In genomic region chr5:159098285-159099048, GRCh38 we compare ENCODE assay signal across 8 cellular contexts. TPM values are rescaled to one million over a fixed set of nuclear protein-coding genes. Genes with fewer than 3 reads are reported as not detected.
DNase-seq lines count a peak whose midpoint lies in the region; ATAC-seq and TF ChIP-seq lines count a peak whose summit lies in the region.

No MANE protein-coding gene starts in this region.

- DNase-seq in left ventricle myocardium inferior (no peak), Right ventricle myocardium superior (no peak), breast epithelium (ENCODE audit: low spot score in 2 of 2) (no peak), NCI-H345 (lab: John Stamatoyannopoulos, UW) (no peak)

- no peak for TF ChIP-seq CTCF in left ventricle myocardium inferior (IDR thresholded peaks at IDR 0.05; ENCODE audit: borderline replicate concordance)
- TF ChIP-seq CTCF in breast epithelium (IDR thresholded peaks at IDR 0.05) = no peak

- H3K4me1 ChIP-seq in left ventricle myocardium inferior = peaks cover 85% of the 10 kb centered on the region
- no peaks in the 10 kb centered on the region for H3K4me1 ChIP-seq in breast epithelium
- H3K4me1 ChIP-seq in mucosa of rectum (ENCODE audit: control insufficient read depth in 2 of 2, insufficient read depth in 2 of 2, low read length in 2 of 2) = peaks cover 5 to 6% of the 10 kb centered on the region in 2 donors

- H3K9me3 ChIP-seq in left ventricle myocardium inferior (replicated peaks) (no peaks in the 10 kb centered on the region), breast epithelium (no peaks in the 10 kb centered on the region), mucosa of rectum (ENCODE audit: control insufficient read depth in 2 of 2, low read length in 2 of 2) (no peaks in the 10 kb centered on the region)

- TF ChIP-seq POLR2A in breast epithelium (IDR thresholded peaks at IDR 0.05) = no peak

- intact Hi-C loops in left ventricle myocardium inferior (cut with micrococcal nuclease) (no loop called here), Right ventricle myocardium superior (cut with DNase I) (loop anchor here (5.0 to 10.0 kb wide), 2 partner anchors 46 to 214 kb away; no protein-coding TSS in a partner anchor), breast epithelium (cut with DNase I; ENCODE audit: low total_unique reads) (loop anchor here (2.0 to 5.0 kb wide), 2 partner anchors 58 to 141 kb away; no protein-coding TSS in a partner anchor)

- peak overlapping the region; percentile 38 to 44 for H3K9ac ChIP-seq in mucosa of rectum (ENCODE audit: low read depth in 1 of 2, low read length in 2 of 2)

- H3K36me3 ChIP-seq in left ventricle myocardium inferior (peaks cover 3% of the 10 kb centered on the region), breast epithelium (no peaks in the 10 kb centered on the region), mucosa of rectum (ENCODE audit: control insufficient read depth in 2 of 2, insufficient read depth in 2 of 2, low read length in 2 of 2) (no peaks in the 10 kb centered on the region)

- H3K4me3 ChIP-seq in left ventricle myocardium inferior = peak overlapping the region; percentile 84
- peak overlapping the region; percentile 54 to 75 (median 67) for H3K4me3 ChIP-seq in breast epithelium
- H3K4me3 ChIP-seq in mucosa of rectum (ENCODE audit: low read length in 2 of 2) = peak overlapping the region; percentile 56 to 78

- peak overlapping the region; percentile 96 for H3K27ac ChIP-seq in left ventricle myocardium inferior (replicated peaks)
- H3K27ac ChIP-seq in breast epithelium = peak overlapping the region; percentile 72 to 94
- H3K27ac ChIP-seq in mucosa of rectum (ENCODE audit: low read depth in 2 of 2, low read length in 2 of 2) = peak overlapping the region; percentile 58 to 69

- H3K27me3 ChIP-seq in left ventricle myocardium inferior (ENCODE audit: low read depth) (peaks cover 82% of the 10 kb centered on the region), breast epithelium (peaks cover 0 to 44% of the 10 kb centered on the region in 2 donors), mucosa of rectum (ENCODE audit: control insufficient read depth in 2 of 2, insufficient read depth in 2 of 2, low read length in 2 of 2) (peaks cover 49 to 68% of the 10 kb centered on the region in 2 donors)

- no peak for ATAC-seq in Right ventricle myocardium superior (ENCODE audit: poor library complexity)
- no peak for ATAC-seq in GM21390 (IDR thresholded peaks at IDR 0.05; ENCODE audit: unreplicated experiment)
- ATAC-seq in HG03520 (IDR thresholded peaks at IDR 0.05; ENCODE audit: unreplicated experiment) = no peak
- ATAC-seq in HG02970 (IDR thresholded peaks at IDR 0.05; ENCODE audit: low FRiP score, unreplicated experiment) = no peak

RNA-seq across cellular contexts. Expression of gene EBF1, which starts 1.2 kb away (rescaled TPM):
- total RNA-seq in left ventricle myocardium inferior (10.4 TPM), Right ventricle myocardium superior (15.6 TPM), breast epithelium (10 to 100 TPM; 15.2 to 89.0 (median 40.3) TPM)
